In genomic region chr3:97821810-97822775, GRCh38 we compare ENCODE assay signal across 1 cellular context.
A peak's percentile ranks its signal among the peaks of the same experiment; 100 is the strongest.
TF ChIP-seq lines count a peak whose summit lies in the region.

TSS of gene CRYBG3 (plus strand) at chr3:97822011. CDS start at chr3:97822207, 196 bp downstream.

TF ChIP-seq in K562, 482 proteins besides CTCF, POLR2A, EP300 and RAD21 (continued from another document and continues in another):
- TF ChIP-seq MGA (IDR thresholded peaks at IDR 0.05) (peak; percentile 52), E2F8 (IDR thresholded peaks at IDR 0.05; ENCODE audit: low read depth, partially characterized antibody) (no peak), RB1 (IDR thresholded peaks at IDR 0.05; ENCODE audit: low read depth) (0 out of 2 replicates have a peak, but pooled peaks have one; percentile 28), CHAMP1 (IDR thresholded peaks at IDR 0.05) (no peak), DEAF1 (CRISPR knock-in tag; IDR thresholded peaks at IDR 0.05) (no peak), E2F6 (IDR thresholded peaks at IDR 0.05; ENCODE audit: borderline replicate concordance in 1 of 2, extremely low read depth in 1 of 2, insufficient read depth in 1 of 2, insufficient read length in 1 of 2, low read depth in 1 of 2, low read length in 1 of 2, poor library complexity in 1 of 2, severe bottlenecking in 1 of 2) (peak; percentile 92 to 97), CTBP1 (IDR thresholded peaks at IDR 0.05; ENCODE audit: borderline replicate concordance) (peak; percentile 62), BCOR (IDR thresholded peaks at IDR 0.05) (no peak), MBD1 (CRISPR knock-in tag; IDR thresholded peaks at IDR 0.05) (no peak), HNRNPUL1 (IDR thresholded peaks at IDR 0.05; ENCODE audit: low read length) (no peak), HMG20A (CRISPR knock-in tag; conservative IDR thresholded peaks at IDR 0.05) (no peak), PREB (CRISPR knock-in tag; IDR thresholded peaks at IDR 0.05) (no peak), NRF1 (conservative IDR thresholded peaks at IDR 0.05 in 1 of 2, IDR thresholded peaks at IDR 0.05 in 1 of 2) (peak; percentile 61 to 63; a peak in 2 of 4 replicates), VEZF1 (CRISPR knock-in tag; IDR thresholded peaks at IDR 0.05) (peak; percentile 36; the same call in 1 of the 2 replicates), L3MBTL2 (IDR thresholded peaks at IDR 0.05) (peak; percentile 92), HNRNPLL (IDR thresholded peaks at IDR 0.05; ENCODE audit: low read depth, low read length, poor library complexity, severe bottlenecking) (peak; percentile 52), ZNF311 (CRISPR knock-in tag; IDR thresholded peaks at IDR 0.05) (no peak), EZH2 (IDR thresholded peaks at IDR 0.05; ENCODE audit: borderline replicate concordance, low read depth, low read length) (peak; percentile 39; the same call in 1 of the 2 replicates), ZNF3 (CRISPR knock-in tag; IDR thresholded peaks at IDR 0.05) (no peak), PHF8 (IDR thresholded peaks at IDR 0.05; ENCODE audit: borderline replicate concordance, low read length) (peak; percentile 28; the same call in 1 of the 2 replicates), EGR1 (conservative IDR thresholded peaks at IDR 0.05) (no peak), CCNT2 (IDR thresholded peaks at IDR 0.05; ENCODE audit: borderline replicate concordance, extremely low read depth, insufficient read length, low read depth, low read length) (peak; percentile 30), ZNF507 (tag; conservative IDR thresholded peaks at IDR 0.05) (no peak), HOMEZ (CRISPR knock-in tag; IDR thresholded peaks at IDR 0.05) (no peak), MAZ (CRISPR knock-in tag; conservative IDR thresholded peaks at IDR 0.05 in 1 of 2, IDR thresholded peaks at IDR 0.05 in 1 of 2) (peak in 1 of 2 experiments; percentile 53; a peak in 1 of 4 replicates), POLR2G (IDR thresholded peaks at IDR 0.05; ENCODE audit: low read depth, low read length) (peak; percentile 38; the same call in 1 of the 2 replicates), CREM (IDR thresholded peaks at IDR 0.05; ENCODE audit: low read depth) (peak; percentile 27; the same call in 1 of the 2 replicates)
